8 cellular contexts compared by ENCODE assay signal in the genomic region with DNA sequence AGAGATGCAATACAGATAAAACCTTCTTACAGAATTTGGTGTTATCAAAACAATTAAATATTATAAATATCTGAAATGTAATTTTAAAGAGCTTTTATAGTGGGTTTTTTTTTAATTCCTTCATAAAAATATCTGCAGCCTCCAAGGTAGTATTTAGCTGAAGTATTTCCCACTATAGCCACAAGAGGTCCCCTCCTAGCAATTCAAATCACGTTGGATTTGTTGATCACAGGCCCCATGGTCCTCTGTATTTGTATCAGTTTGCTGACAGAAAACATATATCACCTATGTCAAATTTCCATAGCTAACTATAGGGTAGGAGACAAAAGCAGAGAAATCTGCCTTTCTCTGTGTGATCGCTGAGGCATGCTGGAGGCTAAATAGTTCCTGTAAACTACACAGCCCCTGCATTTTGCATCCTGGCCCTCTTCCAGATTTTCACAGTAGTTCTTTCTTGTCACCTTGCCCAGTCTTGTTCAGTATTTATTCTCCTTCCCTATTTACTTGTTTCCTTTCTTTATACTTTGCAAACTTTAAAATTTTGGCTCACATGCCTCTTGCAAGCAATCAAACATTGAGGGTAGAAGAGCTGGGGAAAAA. TPM values are rescaled to one million over a fixed set of nuclear protein-coding genes. Genes with fewer than 3 reads are reported as not detected.
DNase-seq lines count a peak whose midpoint lies in the region; ATAC-seq and TF ChIP-seq lines count a peak whose summit lies in the region.

No MANE protein-coding gene starts in this region.

- H3F3A ChIP-seq in SU-DHL-6 (ENCODE audit: insufficient read depth): no peaks in the 10 kb centered on the region

- peak overlapping the region; percentile 10 for H2AFZ ChIP-seq in SU-DHL-6 (ENCODE audit: low read depth, low read length, severe bottlenecking)

- peaks cover 8% of the 10 kb centered on the region for H3K36me3 Mint-ChIP-seq in neural crest cell (ENCODE audit: low read depth)

- TF ChIP-seq CTCF in SU-DHL-6 (IDR thresholded peaks at IDR 0.05; ENCODE audit: insufficient read depth, low read length, poor library complexity, severe bottlenecking) (peak; percentile 63), neural crest cell (conservative IDR thresholded peaks at IDR 0.05) (peak; percentile 74)

- H4K20me1 ChIP-seq in SU-DHL-6 (ENCODE audit: low read depth, low read length): no peaks in the 10 kb centered on the region

- no peaks in the 10 kb centered on the region for H3K9me2 ChIP-seq in SU-DHL-6 (replicated peaks; ENCODE audit: insufficient read depth, low read length)

- no peaks in the 10 kb centered on the region for H3K27me3 Mint-ChIP-seq in neural crest cell (ENCODE audit: low read depth)

- H3K79me2 ChIP-seq in SU-DHL-6 (ENCODE audit: insufficient read depth, low read length): no peaks in the 10 kb centered on the region

- H3K9me3 Mint-ChIP-seq in neural crest cell: peaks cover 5% of the 10 kb centered on the region

- no peaks in the 10 kb centered on the region for H3K9me3 ChIP-seq in SU-DHL-6 (ENCODE audit: insufficient read depth, low read length)

- H3K27ac Mint-ChIP-seq in neural crest cell (ENCODE audit: unreplicated experiment): no peak overlapping the region

- H3K4me3 ChIP-seq in SU-DHL-6 (ENCODE audit: insufficient read depth, low read length, poor library complexity, severe bottlenecking): no peak overlapping the region

- no peak overlapping the region for H3K4me3 Mint-ChIP-seq in neural crest cell

- H3K9ac ChIP-seq in SU-DHL-6 (ENCODE audit: low read length): no peak overlapping the region

- H3K27me3 ChIP-seq in SU-DHL-6 (ENCODE audit: low read length): no peaks in the 10 kb centered on the region

- peak; percentile 72 for ATAC-seq in GM21825 (IDR thresholded peaks at IDR 0.05; ENCODE audit: unreplicated experiment)

- H3K4me1 Mint-ChIP-seq in neural crest cell: peaks cover 10% of the 10 kb centered on the region

- peak; percentile 42 for DNase-seq in A172 (ENCODE audit: low spot score)
- DNase-seq in DMS79 treated with DMSO at 0.1 percent for 48 hours (lab: John Stamatoyannopoulos, UW): peak; percentile 6
- peak; percentile 41 for DNase-seq in LHCN-M2 (ENCODE audit: low read depth)
- DNase-seq in fibroblast of gingiva (ENCODE audit: low read depth): peak; percentile 18
- peak; percentile 2 for DNase-seq in neural crest cell (ENCODE audit: low read depth, low spot score)
- no peak for DNase-seq in activated effector memory CD4-positive, alpha-beta T cell treated with anti-CD3 and anti-CD28 coated beads, Interleukin-2, amount 50 U/mL, for 16 hours

- no peak overlapping the region for H3K27ac ChIP-seq in SU-DHL-6 (ENCODE audit: low read depth, low read length)

- H3K36me3 ChIP-seq in SU-DHL-6 (ENCODE audit: low read length): no peaks in the 10 kb centered on the region

- no peak overlapping the region for H3K4me2 ChIP-seq in SU-DHL-6 (ENCODE audit: low read depth, low read length, poor library complexity, severe bottlenecking)

RNA-seq across cellular contexts. Expression of gene CTNNA3, which starts 1.8 kb away (rescaled TPM):
- total RNA-seq in A172 (2014; rRNA removed; shearing (Covaris generic)): under 0.01 TPM in 1 of 2 replicates, not detected in the other
- total RNA-seq in LHCN-M2 (2014; rRNA removed): 0.06 and 0.19 TPM in 2 replicates
- polyA plus RNA-seq in LHCN-M2 (2012): 0.01 TPM
- 4.7 and 5.5 TPM in 2 replicates for total RNA-seq in neural crest cell
